Comparison of ENCODE assay signal across 14 cellular contexts in genomic region chr9:96423985-96424336, GRCh38.
"Had no signal": no experiment of that assay in that cellular context is flagged by ENCODE, and none has a peak within 500 bp of the region (broad histone marks: within the 10 kb centered on the region; RNA-seq: fewer than 3 reads in every experiment).

No MANE protein-coding gene starts in this region.

- H3K27me3 Mint-ChIP-seq: activated T-helper 17 cell treated with anti-CD3 and anti-CD28 coated beads, Interleukin-2, amount 50 U/mL, for 72 hours; central memory CD8-positive, alpha-beta T cell; natural killer cell treated with Interleukin-12 subunit alpha and Interleukin-12 subunit beta and Interleukin-15 and Interleukin-18, amount 100 ng/mL, for 72 hours; T-cell had no signal

- H3K27me3 ChIP-seq: ovary, thyroid gland, vagina had no signal

- H3K9me3 Mint-ChIP-seq: activated naive CD4-positive, alpha-beta T cell treated with anti-CD3 and anti-CD28 coated beads for 36 hours; activated T-helper 17 cell treated with anti-CD3 and anti-CD28 coated beads, Interleukin-2, amount 50 U/mL, for 72 hours; central memory CD8-positive, alpha-beta T cell; natural killer cell treated with Interleukin-12 subunit alpha and Interleukin-12 subunit beta and Interleukin-15 and Interleukin-18, amount 100 ng/mL, for 72 hours; T-cell had no signal

- H3K36me3 ChIP-seq: ovary, thyroid gland, vagina had no signal

- H3K4me3 ChIP-seq: ovary, thyroid gland, vagina had no signal

- H3K9me3 ChIP-seq: ovary, thyroid gland, vagina had no signal

- ATAC-seq: activated T-helper 17 cell treated with anti-CD3 and anti-CD28 coated beads, Interleukin-2, amount 50 U/mL, for 72 hours; esophagus mucosa; natural killer cell treated with Interleukin-12 subunit alpha and Interleukin-12 subunit beta and Interleukin-15 and Interleukin-18, amount 100 ng/mL, for 72 hours; T-cell had no signal

- H3K27ac Mint-ChIP-seq: activated naive CD4-positive, alpha-beta T cell treated with anti-CD3 and anti-CD28 coated beads for 36 hours; activated T-helper 17 cell treated with anti-CD3 and anti-CD28 coated beads, Interleukin-2, amount 50 U/mL, for 72 hours; natural killer cell treated with Interleukin-12 subunit alpha and Interleukin-12 subunit beta and Interleukin-15 and Interleukin-18, amount 100 ng/mL, for 72 hours; T-cell had no signal

- H3K4me3 Mint-ChIP-seq: activated naive CD4-positive, alpha-beta T cell treated with anti-CD3 and anti-CD28 coated beads for 36 hours; activated T-helper 17 cell treated with anti-CD3 and anti-CD28 coated beads, Interleukin-2, amount 50 U/mL, for 72 hours; central memory CD8-positive, alpha-beta T cell; natural killer cell treated with Interleukin-12 subunit alpha and Interleukin-12 subunit beta and Interleukin-15 and Interleukin-18, amount 100 ng/mL, for 72 hours; T-cell had no signal

- H3K36me3 Mint-ChIP-seq: natural killer cell treated with Interleukin-12 subunit alpha and Interleukin-12 subunit beta and Interleukin-15 and Interleukin-18, amount 100 ng/mL, for 72 hours; T-cell had no signal

- H3K27ac ChIP-seq: ovary, thyroid gland, vagina had no signal

- DNase-seq: activated CD4-positive, alpha-beta T cell treated with anti-CD3 and anti-CD28 coated beads for 48 hours; activated CD8-positive, alpha-beta memory T cell treated with anti-CD3 and anti-CD28 coated beads for 24 hours; activated naive CD4-positive, alpha-beta T cell treated with anti-CD3 and anti-CD28 coated beads for 36 hours; cortex of kidney; foreskin fibroblast; head of caudate nucleus; ovary; T-cell; thyroid gland had no signal
